Comparison of ENCODE assay signal across 8 cellular contexts in the genomic region with DNA sequence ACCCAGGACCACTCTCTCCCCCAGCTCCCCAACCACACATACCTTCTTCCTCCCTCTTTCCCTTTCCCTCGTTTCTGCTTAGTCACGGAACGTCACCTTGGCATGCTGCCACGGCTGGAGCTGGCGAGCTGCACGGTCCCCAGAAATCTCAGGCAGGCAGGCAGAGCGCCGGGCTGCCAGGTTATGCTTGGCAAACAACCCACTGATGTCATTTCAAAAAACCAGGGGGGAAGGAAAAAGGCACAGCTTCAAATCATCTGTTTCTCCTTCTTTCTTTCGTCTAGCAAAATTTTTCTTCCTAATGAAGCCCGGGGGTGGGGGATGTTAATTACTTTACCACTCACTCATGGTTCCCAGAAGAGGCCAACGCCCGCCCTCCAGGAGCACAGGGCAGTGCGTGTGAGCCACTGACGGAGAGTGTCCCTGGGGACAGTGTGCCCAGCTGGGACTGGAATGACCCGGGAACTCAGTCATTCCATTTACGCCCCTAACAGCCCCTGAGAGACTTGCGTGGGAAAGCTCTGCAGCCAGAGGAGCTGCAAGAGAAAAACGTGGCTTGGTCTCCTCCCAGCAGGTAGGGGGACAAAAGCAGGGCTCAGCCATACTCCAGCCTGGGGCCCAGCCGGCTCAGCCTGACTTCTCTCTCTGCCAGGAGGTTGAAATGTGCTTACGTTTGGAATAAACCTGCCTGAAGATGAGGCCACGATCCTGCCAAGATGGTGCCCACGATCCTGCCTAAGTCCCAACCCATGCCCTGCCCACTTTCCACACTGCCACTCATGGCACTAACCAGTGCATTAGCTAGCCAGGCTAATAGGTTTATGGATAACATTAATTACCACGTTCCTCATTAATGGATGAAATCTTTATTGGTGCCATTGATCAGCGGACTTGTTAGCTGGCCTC.
DNase-seq lines count a peak whose midpoint lies in the region; ATAC-seq and TF ChIP-seq lines count a peak whose summit lies in the region.

No MANE protein-coding gene starts in this region.

- TF ChIP-seq CTCF in AG09319 (IDR thresholded peaks at IDR 0.05; ENCODE audit: low read depth, low read length), result no peak

- no peak overlapping the region for H3K27ac Mint-ChIP-seq in activated T-helper 1 cell treated with anti-CD3 and anti-CD28 coated beads, Interleukin-12 subunit alpha, Interleukin-12 subunit beta, Interleukin-2, Interleukin-4 antibody, amounts not matched to agents 30 ng/mL and 10 ng/mL and 1 ng/mL, durations not matched to agents 14 hours and 24 hours and 36 hours

- H3K9me3 ChIP-seq in MG63 (no peaks in the 10 kb centered on the region), skeletal muscle tissue (ENCODE audit: control insufficient read depth in 3 of 3, low read length in 3 of 3) (no peaks in the 10 kb centered on the region)

- DNase-seq in AG09319 (ENCODE audit: extremely low read depth, low read depth), result peak; percentile 84
- peak; percentile 87 for DNase-seq in MG63
- peak in 51 of 56 donors; percentile 17 to 89 (median 64) for DNase-seq in amygdala (lab: John Stamatoyannopoulos, UW)
- peak; percentile 86 for DNase-seq in hepatic stellate cell (ENCODE audit: low spot score)
- no peak for DNase-seq in activated T-helper 1 cell treated with anti-CD3 and anti-CD28 coated beads, Interleukin-12 subunit alpha, Interleukin-12 subunit beta, Interleukin-2, Interleukin-4 antibody, amounts not matched to agents 30 ng/mL and 10 ng/mL and 1 ng/mL, durations not matched to agents 14 hours and 24 hours and 36 hours (ENCODE audit: low spot score)

- peak overlapping the region; percentile 72 for H3K27ac ChIP-seq in skeletal muscle tissue (ENCODE audit: low read depth, low read length)

- no peak overlapping the region for H3K4me3 ChIP-seq in MG63
- peak overlapping the region; percentile 12 to 61 (median 51) for H3K4me3 ChIP-seq in skeletal muscle tissue (ENCODE audit: low read length in 3 of 3)

- peaks cover 25% of the 10 kb centered on the region for H3K4me1 Mint-ChIP-seq in activated T-helper 1 cell treated with anti-CD3 and anti-CD28 coated beads, Interleukin-12 subunit alpha, Interleukin-12 subunit beta, Interleukin-2, Interleukin-4 antibody, amounts not matched to agents 30 ng/mL and 10 ng/mL and 1 ng/mL, durations not matched to agents 14 hours and 24 hours and 36 hours (ENCODE audit: low read depth)

- H3K9ac ChIP-seq in skeletal muscle tissue (ENCODE audit: low read depth in 1 of 3, low read length in 3 of 3), result peak overlapping the region; percentile 12 to 66 (median 30)

- H3K4me1 ChIP-seq in skeletal muscle tissue (ENCODE audit: control insufficient read depth in 3 of 3, insufficient read depth in 3 of 3, low read length in 3 of 3), result peaks cover 44 to 70% (median 66%) of the 10 kb centered on the region in 3 donors

- ATAC-seq in GM18867 (IDR thresholded peaks at IDR 0.05; ENCODE audit: unreplicated experiment) (no peak), HG02678 (IDR thresholded peaks at IDR 0.05; ENCODE audit: unreplicated experiment) (no peak)

- peaks cover 17% of the 10 kb centered on the region for H3K27me3 Mint-ChIP-seq in activated T-helper 1 cell treated with anti-CD3 and anti-CD28 coated beads, Interleukin-12 subunit alpha, Interleukin-12 subunit beta, Interleukin-2, Interleukin-4 antibody, amounts not matched to agents 30 ng/mL and 10 ng/mL and 1 ng/mL, durations not matched to agents 14 hours and 24 hours and 36 hours (ENCODE audit: insufficient read depth)

- peaks cover 3% of the 10 kb centered on the region for H3K9me3 Mint-ChIP-seq in activated T-helper 1 cell treated with anti-CD3 and anti-CD28 coated beads, Interleukin-12 subunit alpha, Interleukin-12 subunit beta, Interleukin-2, Interleukin-4 antibody, amounts not matched to agents 30 ng/mL and 10 ng/mL and 1 ng/mL, durations not matched to agents 14 hours and 24 hours and 36 hours

- H3K4me3 Mint-ChIP-seq in activated T-helper 1 cell treated with anti-CD3 and anti-CD28 coated beads, Interleukin-12 subunit alpha, Interleukin-12 subunit beta, Interleukin-2, Interleukin-4 antibody, amounts not matched to agents 30 ng/mL and 10 ng/mL and 1 ng/mL, durations not matched to agents 14 hours and 24 hours and 36 hours, result no peak overlapping the region

- H3K36me3 Mint-ChIP-seq in activated T-helper 1 cell treated with anti-CD3 and anti-CD28 coated beads, Interleukin-12 subunit alpha, Interleukin-12 subunit beta, Interleukin-2, Interleukin-4 antibody, amounts not matched to agents 30 ng/mL and 10 ng/mL and 1 ng/mL, durations not matched to agents 14 hours and 24 hours and 36 hours (ENCODE audit: low read depth), result no peaks in the 10 kb centered on the region

- H3K36me3 ChIP-seq in MG63, result no peaks in the 10 kb centered on the region
- H3K36me3 ChIP-seq in skeletal muscle tissue (ENCODE audit: control insufficient read depth in 3 of 3, insufficient read depth in 3 of 3, low read length in 3 of 3), result peaks cover 0 to 1% (median 0%) of the 10 kb centered on the region in 3 donors

- intact Hi-C loops in activated T-helper 1 cell treated with anti-CD3 and anti-CD28 coated beads, Interleukin-12 subunit alpha, Interleukin-12 subunit beta, Interleukin-2, Interleukin-4 antibody, amounts not matched to agents 30 ng/mL and 10 ng/mL and 1 ng/mL, durations not matched to agents 14 hours and 24 hours and 36 hours (cut with micrococcal nuclease), result loop anchor here (10.0 kb wide), 1 partner anchor 206 kb away; no protein-coding TSS in a partner anchor

- no peaks in the 10 kb centered on the region for H3K27me3 ChIP-seq in MG63
- no peaks in the 10 kb centered on the region for H3K27me3 ChIP-seq in skeletal muscle tissue (ENCODE audit: control insufficient read depth in 3 of 3, insufficient read depth in 3 of 3, low read length in 3 of 3)
